1 cellular context compared by ENCODE assay signal in genomic region chr2:27582695-27583389, GRCh38.
TF ChIP-seq lines count a peak whose summit lies in the region.

Gene ZNF512 (plus strand): TSS chr2:27583042. CDS start chr2:27583113, 71 bp downstream.

TF ChIP-seq in K562, 482 proteins besides CTCF, POLR2A, EP300 and RAD21 (continued from another document and continues in another):
- TF ChIP-seq CHD7 (IDR thresholded peaks at IDR 0.05; ENCODE audit: low read depth, low read length) (no peak), MLLT1 (IDR thresholded peaks at IDR 0.05) (peak in 1 of 2 experiments; percentile 56; a peak in 1 of 4 replicates), ZNF146 (CRISPR knock-in tag; IDR thresholded peaks at IDR 0.05; ENCODE audit: unreplicated experiment) (no peak), ETV1 (tag; conservative IDR thresholded peaks at IDR 0.05; ENCODE audit: low read depth) (peak; percentile 89), GABPB2 (CRISPR knock-in tag; conservative IDR thresholded peaks at IDR 0.05) (no peak), BDP1 (IDR thresholded peaks at IDR 0.05; ENCODE audit: insufficient read depth, insufficient read length) (no peak), NFE2L1 (tag; IDR thresholded peaks at IDR 0.05; ENCODE audit: borderline replicate concordance, low read depth) (no peak), SRSF1 (IDR thresholded peaks at IDR 0.05; ENCODE audit: low read depth, low read length) (no peak), BRD9 (IDR thresholded peaks at IDR 0.05; ENCODE audit: low read depth, partially characterized antibody) (peak; percentile 78), ILF3 (IDR thresholded peaks at IDR 0.05; ENCODE audit: borderline replicate concordance) (0 out of 2 replicates have a peak, but pooled peaks have one; percentile 62), DMBX1 (CRISPR knock-in tag; IDR thresholded peaks at IDR 0.05; ENCODE audit: borderline replicate concordance) (no peak), SMAD2 (IDR thresholded peaks at IDR 0.05; ENCODE audit: low read depth, low read length) (no peak), ZKSCAN1 (IDR thresholded peaks at IDR 0.05; ENCODE audit: low read depth, low read length) (no peak), XRCC3 (IDR thresholded peaks at IDR 0.05) (no peak), ZNF551 (CRISPR knock-in tag; IDR thresholded peaks at IDR 0.05) (no peak), ZNF124 (CRISPR knock-in tag; IDR thresholded peaks at IDR 0.05) (no peak), RUNX1 (IDR thresholded peaks at IDR 0.05; ENCODE audit: low read depth) (no peak), SRF (CRISPR knock-in tag; IDR thresholded peaks at IDR 0.05) (peak in 1 of 2 experiments; percentile 71; a peak in 1 of 4 replicates), RBM39 (optimal IDR thresholded peaks at IDR 0.05; ENCODE audit: low read depth, low read length) (no peak), PRPF4 (IDR thresholded peaks at IDR 0.05; ENCODE audit: insufficient read depth, low read depth, low read length, poor library complexity, severe bottlenecking) (no peak), CBFA2T2 (conservative IDR thresholded peaks at IDR 0.05) (peak; percentile 95), ZNF23 (CRISPR knock-in tag; IDR thresholded peaks at IDR 0.05) (no peak), KDM5B (IDR thresholded peaks at IDR 0.05; ENCODE audit: insufficient replicate concordance, low read depth, low read length) (peak; percentile 85), ZNF318 (IDR thresholded peaks at IDR 0.05; ENCODE audit: borderline replicate concordance in 1 of 2, low read depth in 1 of 2) (no peak), ZNF121 (CRISPR knock-in tag; conservative IDR thresholded peaks at IDR 0.05) (no peak), FOSL1 (tag; conservative IDR thresholded peaks at IDR 0.05) (peak; percentile 92), PRMT5 (CRISPR knock-in tag; IDR thresholded peaks at IDR 0.05) (no peak), TRIM24 (IDR thresholded peaks at IDR 0.05) (0 out of 4 replicates have a peak, but pooled peaks of 1 of the 2 experiments have one; percentile 7), ELF2 (CRISPR knock-in tag; IDR thresholded peaks at IDR 0.05) (peak; percentile 82), TCF3 (CRISPR knock-in tag; IDR thresholded peaks at IDR 0.05) (no peak), SLC30A9 (CRISPR knock-in tag; IDR thresholded peaks at IDR 0.05) (no peak), ZHX1 (conservative IDR thresholded peaks at IDR 0.05; ENCODE audit: low read length) (no peak), PREB (CRISPR knock-in tag; IDR thresholded peaks at IDR 0.05) (no peak)
